Comparison of ENCODE assay signal across 10 cellular contexts in the genomic region with DNA sequence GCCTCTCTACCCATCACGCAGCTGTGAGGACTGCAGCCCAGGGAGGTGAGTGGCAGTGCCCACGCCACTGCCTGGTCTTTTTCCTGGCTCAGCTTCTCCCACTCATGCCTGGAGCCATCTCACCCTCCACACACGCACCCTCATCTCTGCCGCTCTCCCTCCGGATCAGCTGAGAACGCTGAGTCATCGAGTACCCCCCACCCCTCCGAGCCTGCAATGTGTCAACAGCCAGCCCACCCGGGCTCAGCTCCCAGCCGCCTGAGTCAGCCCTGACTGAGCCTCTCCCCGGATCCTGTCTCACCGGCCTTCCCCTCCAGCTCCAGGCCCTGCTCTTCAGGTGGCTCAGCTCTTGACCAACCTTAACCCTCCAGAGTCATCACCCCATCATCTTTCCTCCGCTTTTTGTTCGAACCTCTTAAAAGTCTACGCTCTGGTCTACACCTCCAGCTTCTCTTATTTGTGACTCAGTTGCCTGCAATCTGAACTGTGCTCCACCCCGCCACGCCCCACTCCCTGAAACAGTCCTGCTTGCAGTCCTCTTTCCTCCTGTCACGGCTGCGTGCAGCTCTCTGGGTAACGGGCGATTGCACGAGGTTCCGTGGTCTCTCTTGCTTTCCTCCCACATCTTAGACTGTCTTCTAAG.
DNase-seq lines count a peak whose midpoint lies in the region; ATAC-seq and TF ChIP-seq lines count a peak whose summit lies in the region.
"Had no signal": no experiment of that assay in that cellular context is flagged by ENCODE, and none has a peak within 500 bp of the region (broad histone marks: within the 10 kb centered on the region; RNA-seq: fewer than 3 reads in every experiment).

No MANE protein-coding gene starts in this region.

- DNase-seq in AG09319 (ENCODE audit: extremely low read depth, low read depth) (peak; percentile 68), PC-3 (peak; percentile 97), esophagus squamous epithelium (lab: John Stamatoyannopoulos, UW) (no peak), non-pigmented ciliary epithelial cell (ENCODE audit: low read depth) (peak; percentile 72), SHP77 treated with DMSO at 0.1 percent for 48 hours (lab: John Stamatoyannopoulos, UW) (no peak)
- DNase-seq: activated CD4-positive, alpha-beta memory T cell treated with anti-CD3 and anti-CD28 coated beads, Interleukin-2, amount 10 ng/mL, durations not matched to agents 7 days and 5 days; NCI-H1694 treated with DMSO at 0.1 percent for 48 hours had no signal

- peak overlapping the region; percentile 94 for H3K27ac ChIP-seq in PC-3 (ENCODE audit: low read length)
- peak overlapping the region; percentile 61 to 84 (median 74) for H3K27ac ChIP-seq in esophagus squamous epithelium

- H2AFZ ChIP-seq in PC-3 (ENCODE audit: low read length) = peak overlapping the region; percentile 66

- no peaks in the 10 kb centered on the region for H3K9me2 ChIP-seq in PC-3 (replicated peaks; ENCODE audit: low read length)

- no peaks in the 10 kb centered on the region for H3K27me3 ChIP-seq in PC-3 (ENCODE audit: low read length)
- no peaks in the 10 kb centered on the region for H3K27me3 ChIP-seq in esophagus squamous epithelium

- H4K20me1 ChIP-seq in PC-3 (ENCODE audit: low read length) = no peaks in the 10 kb centered on the region

- POLR2A ChIA-PET in PC-3 (lab: Charles Lee; ENCODE audit: unreplicated experiment) = interaction anchor here (0.5 to 1.4 kb wide), 6 partner anchors 20 to 288 kb away, joined by 3 to 21 read pairs (median 6); partner anchors contain the start of gene MBOAT2

- peak overlapping the region; percentile 70 for H3K9ac ChIP-seq in PC-3 (ENCODE audit: low read length)

- no peaks in the 10 kb centered on the region for H3K9me3 ChIP-seq in PC-3 (ENCODE audit: low read length)
- no peaks in the 10 kb centered on the region for H3K9me3 ChIP-seq in esophagus squamous epithelium

- TF ChIP-seq POLR2A in esophagus squamous epithelium (IDR thresholded peaks at IDR 0.05) (no peak), GM18505 (IDR thresholded peaks at IDR 0.05; ENCODE audit: borderline replicate concordance, extremely low read depth, insufficient read depth, insufficient read length) (no peak)

- H3K79me2 ChIP-seq in PC-3 (ENCODE audit: low read length) = no peaks in the 10 kb centered on the region

- TF ChIP-seq CTCF in AG09319 (IDR thresholded peaks at IDR 0.05; ENCODE audit: low read depth, low read length) = no peak
- no peak for TF ChIP-seq CTCF in PC-3 (conservative IDR thresholded peaks at IDR 0.05; ENCODE audit: low read depth, low read length)
- TF ChIP-seq CTCF in esophagus squamous epithelium (IDR thresholded peaks at IDR 0.05) = no peak

- CTCF ChIA-PET in PC-3 (lab: Charles Lee) = interaction anchor here (0.6 to 1.1 kb wide), 6 partner anchors 9 to 175 kb away, joined by 3 to 9 read pairs (median 4); partner anchors contain the start of gene MBOAT2

- H3F3A ChIP-seq in PC-3 (ENCODE audit: low read length, unreplicated experiment) = no peaks in the 10 kb centered on the region

- peak; percentile 94 for ATAC-seq in PC-3
- no peak for ATAC-seq in GM18505 (IDR thresholded peaks at IDR 0.05; ENCODE audit: unreplicated experiment)
- no peak for ATAC-seq in GM21367 (IDR thresholded peaks at IDR 0.05; ENCODE audit: unreplicated experiment)
- ATAC-seq in HG02798 (IDR thresholded peaks at IDR 0.05; ENCODE audit: poor library complexity, unreplicated experiment) = no peak

- intact Hi-C loops in PC-3 (cut with micrococcal nuclease) = loop anchor here (1.0 to 2.0 kb wide), 3 partner anchors 25 to 111 kb away; no protein-coding TSS in a partner anchor
- intact Hi-C loops in esophagus squamous epithelium (cut with DNase I) = no loop called here

- no TSS peak for BruUV-seq in PC-3 (replicated peaks; lab: Mats Ljungman, UMichigan)

- H3K4me1 ChIP-seq in PC-3 (ENCODE audit: insufficient read depth, low read length) (peaks cover 48% of the 10 kb centered on the region), esophagus squamous epithelium (peaks cover 11 to 56% (median 25%) of the 10 kb centered on the region in 3 donors)

- H3K36me3 ChIP-seq in PC-3 (ENCODE audit: low read depth, low read length) (no peaks in the 10 kb centered on the region), esophagus squamous epithelium (no peaks in the 10 kb centered on the region)

- H3K4me3 ChIP-seq in PC-3 (ENCODE audit: low read length) (peak overlapping the region; percentile 14; the same call in 1 of the 2 replicates), esophagus squamous epithelium (no peak overlapping the region)

- 25 to 29% methylated on average over 22 to 23 of the region's 23 CpGs for WGBS in esophagus squamous epithelium, 2 donors

- peak overlapping the region; percentile 58 for H3K4me2 ChIP-seq in PC-3 (ENCODE audit: low read length)

Comparison
In these comparisons a context has a peak if more than half of its experiments do, and no peak if none do; other contexts are left out.
1. DNase-seq: peak in AG09319 (single experiment), PC-3 (single experiment) and non-pigmented ciliary epithelial cell (single experiment); none in esophagus squamous epithelium (single experiment) and SHP77 treated with DMSO at 0.1 percent for 48 hours (single experiment).